ENCODE assay signal across 21 cellular contexts in the genomic region with DNA sequence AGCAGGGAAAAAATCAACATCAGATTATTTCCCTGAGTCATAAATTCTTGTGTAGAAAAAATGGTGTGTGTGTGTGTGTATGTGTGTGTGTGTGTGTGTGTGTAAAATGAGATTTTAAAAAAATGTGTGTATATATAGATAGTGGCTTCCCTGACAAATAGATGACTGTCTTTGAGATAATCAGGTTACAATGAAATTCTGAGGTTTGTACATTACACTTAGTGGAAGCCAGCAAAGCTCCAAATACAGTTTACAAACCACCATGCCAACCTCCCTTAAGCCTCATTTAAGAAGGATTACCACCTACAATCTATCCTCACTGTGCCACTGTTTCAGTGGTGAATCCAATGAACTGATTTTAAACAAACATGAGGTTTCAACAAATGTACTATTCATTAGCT.
A peak's percentile ranks its signal among the peaks of the same experiment; 100 is the strongest.
DNase-seq lines count a peak whose midpoint lies in the region; ATAC-seq and TF ChIP-seq lines count a peak whose summit lies in the region.
"Had no signal": no experiment of that assay in that cellular context is flagged by ENCODE, and none has a peak within 500 bp of the region (broad histone marks: within the 10 kb centered on the region; RNA-seq: fewer than 3 reads in every experiment).

No MANE protein-coding gene starts in this region.

- H3K4me3 ChIP-seq in PC-3 (ENCODE audit: low read length), result no peak overlapping the region
- peak overlapping the region; percentile 65 for H3K4me3 ChIP-seq in endodermal cell (ENCODE audit: low read length)
- no peak overlapping the region for H3K4me3 ChIP-seq in smooth muscle cell
- H3K4me3 ChIP-seq: coronary artery, gastrocnemius medialis, testis had no signal

- H2AFZ ChIP-seq in PC-3 (ENCODE audit: low read length), result no peak overlapping the region
- H2AFZ ChIP-seq in smooth muscle cell (ENCODE audit: low read depth), result no peak overlapping the region

- no peak overlapping the region for H3K4me2 ChIP-seq in PC-3 (ENCODE audit: low read length)
- H3K4me2 ChIP-seq in smooth muscle cell, result peak overlapping the region; percentile 5

- H3K9me3 Mint-ChIP-seq in activated T-cell treated with anti-CD3 and anti-CD28 coated beads, Interleukin-2, amount 50 U/mL, for 72 hours, result no peaks in the 10 kb centered on the region
- no peaks in the 10 kb centered on the region for H3K9me3 Mint-ChIP-seq in activated T-cell treated with anti-CD3 and anti-CD28 coated beads, Interleukin-2, amount 50 U/mL, for 24 hours
- H3K9me3 Mint-ChIP-seq in endodermal cell, result no peaks in the 10 kb centered on the region
- H3K9me3 Mint-ChIP-seq: memory B cell, nephron had no signal

- H3K9ac ChIP-seq in PC-3 (ENCODE audit: low read length), result no peak overlapping the region
- no peak overlapping the region for H3K9ac ChIP-seq in endodermal cell (ENCODE audit: extremely low read depth, low read length, poor library complexity, severe bottlenecking)
- no peak overlapping the region for H3K9ac ChIP-seq in smooth muscle cell (ENCODE audit: low read depth)

- BruUV-seq in PC-3 (replicated peaks; lab: Mats Ljungman, UMichigan), result no TSS peak

- H3K79me2 ChIP-seq in PC-3 (ENCODE audit: low read length) (peaks cover 100% of the 10 kb centered on the region), smooth muscle cell (ENCODE audit: low read depth) (peaks cover 99% of the 10 kb centered on the region)

- no peaks in the 10 kb centered on the region for H3K9me2 ChIP-seq in PC-3 (replicated peaks; ENCODE audit: low read length)

- H3K36me3 Mint-ChIP-seq in activated T-cell treated with anti-CD3 and anti-CD28 coated beads, Interleukin-2, amount 50 U/mL, for 72 hours (ENCODE audit: insufficient read depth in 2 of 2), result peaks cover 0 to 2% of the 10 kb centered on the region in 2 donors
- no peaks in the 10 kb centered on the region for H3K36me3 Mint-ChIP-seq in activated T-cell treated with anti-CD3 and anti-CD28 coated beads, Interleukin-2, amount 50 U/mL, for 24 hours (ENCODE audit: low read depth)
- no peaks in the 10 kb centered on the region for H3K36me3 Mint-ChIP-seq in endodermal cell (ENCODE audit: low read depth)
- H3K36me3 Mint-ChIP-seq: memory B cell had no signal

- intact Hi-C loops in PC-3 (cut with micrococcal nuclease), result no loop called here

- H3K4me1 Mint-ChIP-seq in activated T-cell treated with anti-CD3 and anti-CD28 coated beads, Interleukin-2, amount 50 U/mL, for 72 hours (ENCODE audit: low read depth), result peaks cover 84% of the 10 kb centered on the region
- peaks cover 75% of the 10 kb centered on the region for H3K4me1 Mint-ChIP-seq in activated T-cell treated with anti-CD3 and anti-CD28 coated beads, Interleukin-2, amount 50 U/mL, for 24 hours (ENCODE audit: low read depth)
- H3K4me1 Mint-ChIP-seq in endodermal cell, result peaks cover 53% of the 10 kb centered on the region

- no peak for DNase-seq in activated T-cell treated with anti-CD3 and anti-CD28 coated beads, Interleukin-2, amount 50 U/mL, for 72 hours
- no peak for DNase-seq in activated T-cell treated with anti-CD3 and anti-CD28 coated beads, Interleukin-2, amount 50 U/mL, for 24 hours
- peak; percentile 22 for DNase-seq in PC-3
- DNase-seq in endodermal cell, result no peak
- no peak for DNase-seq in smooth muscle cell (lab: John Stamatoyannopoulos, UW; ENCODE audit: unreplicated experiment)
- no peak for DNase-seq in GM10266 (ENCODE audit: extremely low spot score)
- no peak for DNase-seq in NCI-H2107 treated with DMSO at 0.1 percent for 48 hours (lab: John Stamatoyannopoulos, UW; ENCODE audit: unreplicated experiment)
- DNase-seq: anterior cingulate cortex; gastrocnemius medialis; GOT3; kidney glomerular epithelial cell; NCI-H1930; SIG-M5; stimulated activated CD4-positive, alpha-beta T cell treated with anti-CD3 and anti-CD28 coated beads, Interleukin-12 subunit alpha, Interleukin-12 subunit beta, amount 100 ng/mL, for 4 hours; testis had no signal

- H3K27me3 Mint-ChIP-seq in activated T-cell treated with anti-CD3 and anti-CD28 coated beads, Interleukin-2, amount 50 U/mL, for 72 hours (ENCODE audit: low read depth), result no peaks in the 10 kb centered on the region
- no peaks in the 10 kb centered on the region for H3K27me3 Mint-ChIP-seq in activated T-cell treated with anti-CD3 and anti-CD28 coated beads, Interleukin-2, amount 50 U/mL, for 24 hours
- H3K27me3 Mint-ChIP-seq in endodermal cell (ENCODE audit: insufficient read depth), result no peaks in the 10 kb centered on the region
- H3K27me3 Mint-ChIP-seq: memory B cell had no signal

- H3F3A ChIP-seq in PC-3 (ENCODE audit: low read length, unreplicated experiment) (no peaks in the 10 kb centered on the region), smooth muscle cell (ENCODE audit: low read depth) (no peaks in the 10 kb centered on the region)

- TF ChIP-seq CTCF in PC-3 (conservative IDR thresholded peaks at IDR 0.05; ENCODE audit: low read depth, low read length), result no peak
- TF ChIP-seq CTCF in endodermal cell (conservative IDR thresholded peaks at IDR 0.05), result no peak
- no peak for TF ChIP-seq CTCF in smooth muscle cell (IDR thresholded peaks at IDR 0.05; ENCODE audit: borderline replicate concordance, insufficient read depth, poor library complexity, severe bottlenecking)
- no peak for TF ChIP-seq CTCF in GM10266 (IDR thresholded peaks at IDR 0.05; ENCODE audit: control insufficient read depth, insufficient read depth, low read depth, missing control alignments)

- peak overlapping the region in 1 of 2 donors; percentile 49 for H3K4me3 Mint-ChIP-seq in activated T-cell treated with anti-CD3 and anti-CD28 coated beads, Interleukin-2, amount 50 U/mL, for 72 hours
- no peak overlapping the region for H3K4me3 Mint-ChIP-seq in activated T-cell treated with anti-CD3 and anti-CD28 coated beads, Interleukin-2, amount 50 U/mL, for 24 hours
- H3K4me3 Mint-ChIP-seq in endodermal cell, result no peak overlapping the region
- H3K4me3 Mint-ChIP-seq: memory B cell, nephron had no signal

- H3K27ac Mint-ChIP-seq in activated T-cell treated with anti-CD3 and anti-CD28 coated beads, Interleukin-2, amount 50 U/mL, for 72 hours, result peak overlapping the region; percentile 9
- no peak overlapping the region for H3K27ac Mint-ChIP-seq in activated T-cell treated with anti-CD3 and anti-CD28 coated beads, Interleukin-2, amount 50 U/mL, for 24 hours
- peak overlapping the region; percentile 31 for H3K27ac Mint-ChIP-seq in endodermal cell
- H3K27ac Mint-ChIP-seq: memory B cell, nephron had no signal

- ATAC-seq in activated T-cell treated with anti-CD3 and anti-CD28 coated beads, Interleukin-2, amount 50 U/mL, for 72 hours (replicated peaks in 1 of 2), result peak in 1 of 2 donors; percentile 25
- ATAC-seq in PC-3 (peak; percentile 45), GM21825 (IDR thresholded peaks at IDR 0.05; ENCODE audit: unreplicated experiment) (no peak)
- ATAC-seq: activated CD4-positive, CD25-positive, alpha-beta regulatory T cell treated with anti-CD3 and anti-CD28 coated beads, Interleukin-2, amount 50 U/mL, for 24 hours; gastrocnemius medialis had no signal

- CTCF ChIA-PET in PC-3 (lab: Charles Lee), result no interaction called here

- H3K4me1 ChIP-seq in PC-3 (ENCODE audit: insufficient read depth, low read length) (no peaks in the 10 kb centered on the region), endodermal cell (ENCODE audit: control insufficient read depth, insufficient read depth, low read length) (peaks cover 7% of the 10 kb centered on the region), smooth muscle cell (ENCODE audit: low read depth) (peaks cover 36% of the 10 kb centered on the region)

- H3K9me3 ChIP-seq in PC-3 (ENCODE audit: low read length) (no peaks in the 10 kb centered on the region), endodermal cell (ENCODE audit: control insufficient read depth, low read length) (no peaks in the 10 kb centered on the region), smooth muscle cell (replicated peaks; ENCODE audit: low read depth) (no peaks in the 10 kb centered on the region)
- H3K9me3 ChIP-seq: gastrocnemius medialis, testis had no signal

- H4K20me1 ChIP-seq in PC-3 (ENCODE audit: low read length) (peaks cover 63% of the 10 kb centered on the region), smooth muscle cell (ENCODE audit: low read depth) (peaks cover 100% of the 10 kb centered on the region)

- POLR2A ChIA-PET in PC-3 (lab: Charles Lee; ENCODE audit: unreplicated experiment), result no interaction called here

- H3K36me3 ChIP-seq in PC-3 (ENCODE audit: low read depth, low read length) (no peaks in the 10 kb centered on the region), endodermal cell (ENCODE audit: control insufficient read depth, insufficient read depth, low read length) (no peaks in the 10 kb centered on the region), smooth muscle cell (ENCODE audit: low read depth) (no peaks in the 10 kb centered on the region)
- H3K36me3 ChIP-seq: gastrocnemius medialis had no signal

- H3K27ac ChIP-seq in PC-3 (ENCODE audit: low read length) (no peak overlapping the region), endodermal cell (ENCODE audit: low read depth, low read length) (no peak overlapping the region), smooth muscle cell (ENCODE audit: low read depth) (peak overlapping the region; percentile 34)
- H3K27ac ChIP-seq: C4-2B, coronary artery, gastrocnemius medialis, testis had no signal

- no peaks in the 10 kb centered on the region for H3K27me3 ChIP-seq in PC-3 (ENCODE audit: low read length)
- H3K27me3 ChIP-seq in endodermal cell (ENCODE audit: control insufficient read depth, insufficient read depth, low read length, poor library complexity, severe bottlenecking), result no peaks in the 10 kb centered on the region
- H3K27me3 ChIP-seq in smooth muscle cell (ENCODE audit: low read depth), result no peaks in the 10 kb centered on the region
- H3K27me3 ChIP-seq: gastrocnemius medialis, testis had no signal
